ENCODE assay signal across 8 cellular contexts in genomic region chr17:21275047-21275578, GRCh38. TPM values are rescaled to one million over a fixed set of nuclear protein-coding genes. Genes with fewer than 3 reads are reported as not detected.
DNase-seq lines count a peak whose midpoint lies in the region; ATAC-seq and TF ChIP-seq lines count a peak whose summit lies in the region.

No MANE protein-coding gene starts in this region.

- no peak for TF ChIP-seq CTCF in astrocyte of the spinal cord (IDR thresholded peaks at IDR 0.05; ENCODE audit: low read depth, low read length)

- H3K79me2 ChIP-seq in mesendoderm (ENCODE audit: control insufficient read depth, insufficient read depth, low read length) = no peaks in the 10 kb centered on the region

- H3K56ac ChIP-seq in mesendoderm (ENCODE audit: low read length) = peak overlapping the region; percentile 83

- peak overlapping the region; percentile 75 for H3K9ac ChIP-seq in mesendoderm (ENCODE audit: low read length)

- H3K4ac ChIP-seq in mesendoderm (ENCODE audit: low read depth, low read length) = peak overlapping the region; percentile 8

- H3K4me1 ChIP-seq in mesendoderm (ENCODE audit: control insufficient read depth, low read depth, low read length) = peaks cover 2% of the 10 kb centered on the region

- no peak overlapping the region for H2BK15ac ChIP-seq in mesendoderm (replicated peaks; ENCODE audit: low read depth)

- H3K23ac ChIP-seq in mesendoderm (ENCODE audit: low read length) = no peak overlapping the region

- no CpG with 5 or more reads among the region's 20 CpGs for WGBS in mesendoderm (ENCODE audit: extremely low coverage, insufficient coverage, low lambda C conversion rate)

- H4K5ac ChIP-seq in mesendoderm (ENCODE audit: low read length) = no peak overlapping the region

- DNase-seq in GM03348 (ENCODE audit: low spot score) (peak; percentile 22), astrocyte of the spinal cord (ENCODE audit: low read depth, low spot score) (no peak), mesendoderm (no peak), dermis blood vessel endothelial cell (no peak), NCI-H345 treated with DMSO at 0.1 percent for 48 hours (lab: John Stamatoyannopoulos, UW; ENCODE audit: unreplicated experiment) (no peak)
- no peak for DNase-seq in stimulated activated CD4-positive, alpha-beta T cell treated with anti-CD3 and anti-CD28 coated beads, Interleukin-1b, Interleukin-23, amount 100 ng/mL, for 48 hours

- H3K4me3 ChIP-seq in astrocyte of the spinal cord (ENCODE audit: low read depth, low read length) (peak overlapping the region; percentile 46), mesendoderm (ENCODE audit: low read length) (no peak overlapping the region)

- H3K36me3 ChIP-seq in mesendoderm (ENCODE audit: control insufficient read depth, insufficient read depth, low read length) = no peaks in the 10 kb centered on the region

- H4K8ac ChIP-seq in mesendoderm (ENCODE audit: low read depth, low read length) = no peak overlapping the region

- peaks cover 2% of the 10 kb centered on the region for H3K27me3 ChIP-seq in mesendoderm (ENCODE audit: insufficient read depth, low read length, poor library complexity)

- no peak overlapping the region for H2BK5ac ChIP-seq in mesendoderm (ENCODE audit: low read length)

- H2BK120ac ChIP-seq in mesendoderm (ENCODE audit: low read depth, low read length) = no peak overlapping the region

- no peak overlapping the region for H2AK5ac ChIP-seq in mesendoderm (ENCODE audit: low read length)

- H3K18ac ChIP-seq in mesendoderm (ENCODE audit: low read length) = peak overlapping the region; percentile 33

- no peaks in the 10 kb centered on the region for H3K79me1 ChIP-seq in mesendoderm (ENCODE audit: low read length)

- in situ Hi-C loops in astrocyte of the spinal cord (cut with HindIII; ENCODE audit: low sequenced_read_pairs) = no loop called here

- ATAC-seq in HG03457 (IDR thresholded peaks at IDR 0.05; ENCODE audit: unreplicated experiment) (peak; percentile 3), HG03565 (IDR thresholded peaks at IDR 0.05; ENCODE audit: unreplicated experiment) (no peak)

- no peak overlapping the region for H3K27ac ChIP-seq in mesendoderm (ENCODE audit: low read depth, low read length)

- peak overlapping the region; percentile 72 for H3K4me2 ChIP-seq in mesendoderm (ENCODE audit: low read length)

RNA-seq across cellular contexts. Expression of gene MAP2K3, which starts 9.4 kb away (rescaled TPM):
- polyA plus RNA-seq in mesendoderm (2013, experiment 1 of 2) = 33.8 TPM
- 35.9 TPM for polyA plus RNA-seq in mesendoderm (2013, experiment 2 of 2)
- total RNA-seq in dermis blood vessel endothelial cell = 20.8 and 39.0 TPM in 2 replicates

RNA-seq across cellular contexts. Expression of gene NATD1, which starts 21.9 kb away (rescaled TPM):
- 22.9 TPM for polyA plus RNA-seq in mesendoderm (2013, experiment 1 of 2)
- 23.5 TPM for polyA plus RNA-seq in mesendoderm (2013, experiment 2 of 2)
- total RNA-seq in dermis blood vessel endothelial cell = 4.1 and 8.2 TPM in 2 replicates
